In genomic region chr9:23695572-23695971, GRCh38 we compare ENCODE assay signal across 25 cellular contexts.
"Had no signal": no experiment of that assay in that cellular context is flagged by ENCODE, and none has a peak within 500 bp of the region (broad histone marks: within the 10 kb centered on the region; RNA-seq: fewer than 3 reads in every experiment).

No MANE protein-coding gene starts in this region.

- H3K36me3 ChIP-seq: left ventricle myocardium inferior, pancreas, prostate gland, tibial nerve, uterus had no signal

- ATAC-seq: mucosa of descending colon; naive thymus-derived CD8-positive, alpha-beta T cell; pancreas; right cardiac atrium; stimulated activated memory B cell treated with anti-CD40 and anti-IgM and Interleukin-4, amounts not matched to agents 10 μg/mL and 1 μg/mL and 100 μg/mL, for 72 hours; stimulated activated naive CD8-positive, alpha-beta T cell treated with anti-CD3 and anti-CD28 coated beads, Interleukin-15, amount 100 ng/mL, for 72 hours had no signal

- H3K4me2 ChIP-seq: smooth muscle cell had no signal

- DNase-seq: hypothalamus; immature natural killer cell; left ventricle myocardium inferior; midbrain; mucosa of descending colon; naive thymus-derived CD8-positive, alpha-beta T cell; nucleus accumbens; pancreas; posterior cingulate gyrus; retina; right cardiac atrium; stimulated activated CD4-positive, alpha-beta T cell treated with anti-CD3 and anti-CD28 coated beads, Interleukin-1b, Interleukin-23, amount 100 ng/mL, for 48 hours; stimulated activated CD4-positive, alpha-beta T cell treated with anti-CD3 and anti-CD28 coated beads, Interleukin-2, amount 100 ng/mL, for 48 hours; stimulated activated CD4-positive, alpha-beta T cell treated with anti-CD3 and anti-CD28 coated beads, Interleukin-4, amount 100 ng/mL, for 4 hours; stimulated activated CD8-positive, alpha-beta memory T cell treated with anti-CD3 and anti-CD28 coated beads, Interleukin-4, amount 100 ng/mL, for 48 hours; stimulated activated naive CD4-positive, alpha-beta T cell treated with Interleukin-2 at 50 U/mL for 16 hours; stimulated activated naive CD8-positive, alpha-beta T cell treated with anti-CD3 and anti-CD28 coated beads, Interleukin-15, amount 100 ng/mL, for 72 hours; substantia nigra; uterus had no signal

- H3K27ac ChIP-seq: left ventricle myocardium inferior, pancreas, prostate gland, tibial nerve, uterus had no signal

- H3K27me3 ChIP-seq: pancreas, tibial nerve, uterus had no signal

- FAIRE-seq: islet of Langerhans, pancreas had no signal

- H3K4me3 ChIP-seq: left ventricle myocardium inferior, lung, mucosa of descending colon, pancreas, prostate gland, smooth muscle cell, tibial nerve, uterus had no signal

- H3K4me1 ChIP-seq: left ventricle myocardium inferior, pancreas, prostate gland, tibial nerve, uterus had no signal

- H3K9me3 ChIP-seq: left ventricle myocardium inferior, mucosa of descending colon, pancreas, prostate gland, tibial nerve, uterus had no signal
